In genomic region chr6:57046332-57047256, GRCh38 we compare ENCODE assay signal across 7 cellular contexts. TPM values are rescaled to one million over a fixed set of nuclear protein-coding genes. Genes with fewer than 3 reads are reported as not detected.
A peak's percentile ranks its signal among the peaks of the same experiment; 100 is the strongest.
DNase-seq lines count a peak whose midpoint lies in the region; ATAC-seq, FAIRE-seq and TF ChIP-seq lines count a peak whose summit lies in the region.
"Not testable (repeated sequence)": the region's sequence is repeated elsewhere in the genome, so short reads cannot be mapped to it uniquely, and the experiment has no call there.

A gene with protein sequence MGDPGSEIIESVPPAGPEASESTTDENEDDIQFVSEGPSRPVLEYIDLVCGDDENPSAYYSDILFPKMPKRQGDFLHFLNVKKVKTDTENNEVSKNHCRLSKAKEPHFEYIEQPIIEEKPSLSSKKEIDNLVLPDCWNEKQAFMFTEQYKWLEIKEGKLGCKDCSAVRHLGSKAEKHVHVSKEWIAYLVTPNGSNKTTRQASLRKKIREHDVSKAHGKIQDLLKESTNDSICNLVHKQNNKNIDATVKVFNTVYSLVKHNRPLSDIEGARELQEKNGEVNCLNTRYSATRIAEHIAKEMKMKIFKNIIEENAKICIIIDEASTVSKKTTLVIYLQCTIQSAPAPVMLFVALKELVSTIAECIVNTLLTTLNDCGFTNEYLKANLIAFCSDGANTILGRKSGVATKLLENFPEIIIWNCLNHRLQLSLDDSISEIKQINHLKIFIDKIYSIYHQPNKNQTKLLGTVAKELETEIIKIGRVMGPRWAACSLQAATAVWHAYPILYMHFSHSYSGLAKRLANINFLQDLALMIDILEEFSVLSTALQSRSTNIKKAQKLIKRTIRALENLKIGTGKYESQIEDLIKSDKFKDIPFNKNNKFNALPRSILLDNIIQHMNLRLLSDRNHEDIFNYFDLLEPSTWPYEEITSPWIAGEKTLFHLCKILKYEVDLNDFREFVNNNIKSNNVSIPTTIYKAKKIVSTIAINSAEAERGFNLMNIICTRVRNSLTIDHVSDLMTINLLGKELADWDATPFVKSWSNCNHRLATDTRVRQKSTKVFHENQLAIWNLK (plus strand): TSS chr6:57046693. CDS start chr6:57046756, 63 bp downstream.

- in situ Hi-C loops in astrocyte of the spinal cord (cut with HindIII; ENCODE audit: low sequenced_read_pairs) = not testable (repeated sequence)

- DNase-seq in GM18507 (ENCODE audit: extremely low spot score, insufficient read length, low read depth) (peak; percentile 64), NCI-H2029 (lab: John Stamatoyannopoulos, UW) (peak; percentile 86), T-helper 9 cell (peak; percentile 63), astrocyte of the spinal cord (ENCODE audit: low read depth, low spot score) (peak; percentile 89), hypothalamus (lab: John Stamatoyannopoulos, UW) (peak; percentile 46 to 97 (median 87)), sciatic nerve (ENCODE audit: low spot score) (peak; percentile 93)

- H3K4me3 ChIP-seq in astrocyte of the spinal cord (ENCODE audit: low read depth, low read length) = peak within 1 kb of the TSS; percentile 63

- intact Hi-C loops in sciatic nerve (cut with DNase I) = not testable (repeated sequence)

- FAIRE-seq in GM18507 (lab: Jason Lieb, UNC) = not testable (repeated sequence)

- ATAC-seq in HG02981 (IDR thresholded peaks at IDR 0.05; ENCODE audit: unreplicated experiment) = peak; percentile 94
- ATAC-seq in sciatic nerve = peak; percentile 100

- TF ChIP-seq CTCF in astrocyte of the spinal cord (IDR thresholded peaks at IDR 0.05; ENCODE audit: low read depth, low read length) = not testable (repeated sequence)

RNA-seq across cellular contexts. Expression of the gene that starts here (rescaled TPM):
- total RNA-seq in sciatic nerve = 21.5 TPM

Comparison
In these comparisons a context has a peak if more than half of its experiments do, and no peak if none do; other contexts are left out.
1. Peak in every context shown above with its lines: DNase-seq, ATAC-seq and H3K4me3 ChIP-seq.